In the genomic region with DNA sequence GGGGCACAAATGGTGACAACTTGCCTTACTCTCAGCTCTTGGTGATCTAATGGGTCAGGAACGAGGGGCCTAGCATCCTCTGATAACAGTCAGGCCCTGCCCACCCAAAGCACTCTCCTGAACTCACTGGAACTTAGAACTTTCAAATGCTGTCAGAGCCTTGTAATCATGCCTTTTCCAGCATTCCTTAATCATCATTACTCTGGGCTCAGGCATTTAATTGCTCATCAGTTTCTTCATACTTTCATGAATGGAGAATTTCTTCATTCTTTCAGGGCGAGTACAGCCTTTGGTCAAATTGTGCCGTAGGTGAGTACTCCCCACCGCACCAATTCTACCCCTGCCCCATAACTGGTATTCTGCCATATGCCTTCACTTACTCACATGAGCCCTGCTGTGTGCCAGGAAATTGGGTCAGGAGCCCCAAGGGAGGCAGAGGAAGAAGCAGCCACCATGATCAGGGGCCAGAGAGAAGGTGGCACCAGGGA, we compare ENCODE assay signal across 13 cellular contexts. TPM values are rescaled to one million over a fixed set of nuclear protein-coding genes. Genes with fewer than 3 reads are reported as not detected.
DNase-seq lines count a peak whose midpoint lies in the region; ATAC-seq and TF ChIP-seq lines count a peak whose summit lies in the region.
"Had no signal": no experiment of that assay in that cellular context is flagged by ENCODE, and none has a peak within 500 bp of the region (broad histone marks: within the 10 kb centered on the region; RNA-seq: fewer than 3 reads in every experiment).

No MANE protein-coding gene starts in this region.

- no peaks in the 10 kb centered on the region for H3F3A ChIP-seq in PC-3 (ENCODE audit: low read length, unreplicated experiment)

- no peaks in the 10 kb centered on the region for H4K20me1 ChIP-seq in PC-3 (ENCODE audit: low read length)

- H3K18ac ChIP-seq in neuronal stem cell (ENCODE audit: low read length) = peak overlapping the region; percentile 29

- H3K4me1 Mint-ChIP-seq in naive thymus-derived CD8-positive, alpha-beta T cell = peaks cover 5 to 23% (median 8%) of the 10 kb centered on the region in 4 donors

- H3K4me2 ChIP-seq in PC-3 (ENCODE audit: low read length) (peak overlapping the region; percentile 15; the same call in 1 of the 2 replicates), neuronal stem cell (ENCODE audit: insufficient read depth, low read length, poor library complexity, severe bottlenecking) (no peak overlapping the region)

- no CpG with 5 or more reads among the region's 4 CpGs for WGBS in neuronal stem cell (ENCODE audit: extremely low coverage in 2 of 2, insufficient read length in 2 of 2, insufficient replicate concordance in 1 of 2), 2 donors

- no peak overlapping the region for H3K4me3 Mint-ChIP-seq in naive thymus-derived CD8-positive, alpha-beta T cell
- H3K4me3 Mint-ChIP-seq: central memory CD8-positive, alpha-beta T cell had no signal

- no peaks in the 10 kb centered on the region for H3K79me2 ChIP-seq in PC-3 (ENCODE audit: low read length)

- H2BK12ac ChIP-seq in neuronal stem cell (ENCODE audit: low read length) = no peak overlapping the region

- H2AFZ ChIP-seq in PC-3 (ENCODE audit: low read length) = no peak overlapping the region
- no peak overlapping the region for H2AFZ ChIP-seq in neuronal stem cell (ENCODE audit: low read length)

- no peak overlapping the region for H3K4me3 ChIP-seq in AG10803 (ENCODE audit: low read length)
- H3K4me3 ChIP-seq in PC-3 (ENCODE audit: low read length) = no peak overlapping the region
- H3K4me3 ChIP-seq in epithelial cell of proximal tubule (ENCODE audit: low read depth, low read length) = no peak overlapping the region
- no peak overlapping the region for H3K4me3 ChIP-seq in neuronal stem cell (ENCODE audit: low read length in 2 of 2)
- H3K4me3 ChIP-seq: Peyer's patch had no signal

- no peaks in the 10 kb centered on the region for H3K36me3 ChIP-seq in PC-3 (ENCODE audit: low read depth, low read length)
- H3K36me3 ChIP-seq in neuronal stem cell (replicated peaks in 1 of 2; ENCODE audit: control insufficient read depth in 2 of 2, insufficient read depth in 2 of 2, low read length in 2 of 2) = no peaks in the 10 kb centered on the region
- H3K36me3 ChIP-seq: Peyer's patch had no signal

- intact Hi-C loops in PC-3 (cut with micrococcal nuclease) = no loop called here

- H3K9me2 ChIP-seq in PC-3 (replicated peaks; ENCODE audit: low read length) = no peaks in the 10 kb centered on the region

- no peaks in the 10 kb centered on the region for H3K27me3 Mint-ChIP-seq in naive thymus-derived CD8-positive, alpha-beta T cell
- H3K27me3 Mint-ChIP-seq: central memory CD8-positive, alpha-beta T cell had no signal

- no peak overlapping the region for H2AK5ac ChIP-seq in neuronal stem cell (ENCODE audit: low read depth, low read length)

- ATAC-seq in PC-3 = peak; percentile 10; the same call in 1 of the 2 replicates
- ATAC-seq in HG03175 (IDR thresholded peaks at IDR 0.05; ENCODE audit: unreplicated experiment) = no peak
- ATAC-seq in naive thymus-derived CD8-positive, alpha-beta T cell = no peak

- no peaks in the 10 kb centered on the region for H3K9me3 Mint-ChIP-seq in naive thymus-derived CD8-positive, alpha-beta T cell
- H3K9me3 Mint-ChIP-seq: central memory CD8-positive, alpha-beta T cell had no signal

- H2BK5ac ChIP-seq in neuronal stem cell (ENCODE audit: low read length) = no peak overlapping the region

- H3K27ac ChIP-seq in PC-3 (ENCODE audit: low read length) = peak overlapping the region; percentile 94
- no peak overlapping the region for H3K27ac ChIP-seq in neuronal stem cell (replicated peaks; ENCODE audit: low read length)

- no peak overlapping the region for H4K8ac ChIP-seq in neuronal stem cell (ENCODE audit: low read depth, low read length)

- H3K9me3 ChIP-seq in PC-3 (ENCODE audit: low read length) (no peaks in the 10 kb centered on the region), neuronal stem cell (replicated peaks in 1 of 2; ENCODE audit: control insufficient read depth in 2 of 2, insufficient read depth in 1 of 2, low read depth in 1 of 2, low read length in 2 of 2) (no peaks in the 10 kb centered on the region)
- H3K9me3 ChIP-seq: Peyer's patch had no signal

- no TSS peak for BruUV-seq in PC-3 (replicated peaks; lab: Mats Ljungman, UMichigan)

- H3K79me1 ChIP-seq in neuronal stem cell (ENCODE audit: low read depth, low read length) = no peaks in the 10 kb centered on the region

- TF ChIP-seq CTCF in AG10803 (conservative IDR thresholded peaks at IDR 0.05; ENCODE audit: low read length) (no peak), PC-3 (conservative IDR thresholded peaks at IDR 0.05; ENCODE audit: low read depth, low read length) (no peak), epithelial cell of proximal tubule (conservative IDR thresholded peaks at IDR 0.05; ENCODE audit: low read depth, low read length) (no peak)

- no peak overlapping the region for H3K14ac ChIP-seq in neuronal stem cell (ENCODE audit: low read length)

- H3K9ac ChIP-seq in PC-3 (ENCODE audit: low read length) = peak overlapping the region; percentile 49
- H3K9ac ChIP-seq in neuronal stem cell (ENCODE audit: low read depth, low read length, poor library complexity) = peak overlapping the region; percentile 30

- H3K4me1 ChIP-seq in PC-3 (ENCODE audit: insufficient read depth, low read length) (peaks cover 55% of the 10 kb centered on the region), neuronal stem cell (ENCODE audit: control insufficient read depth in 2 of 2, insufficient read depth in 1 of 2, low read depth in 1 of 2, low read length in 2 of 2) (no peaks in the 10 kb centered on the region)
- H3K4me1 ChIP-seq: Peyer's patch had no signal

- peak overlapping the region; percentile 19 for H3K23ac ChIP-seq in neuronal stem cell (ENCODE audit: low read depth, low read length, poor library complexity)

- no peak overlapping the region for H2BK15ac ChIP-seq in neuronal stem cell (ENCODE audit: low read length)

- CTCF ChIA-PET in PC-3 (lab: Charles Lee) = no interaction called here

- POLR2A ChIA-PET in PC-3 (lab: Charles Lee; ENCODE audit: unreplicated experiment) = no interaction called here
- POLR2A ChIA-PET in naive thymus-derived CD8-positive, alpha-beta T cell (lab: Charles Lee) = no interaction called here

- no peak overlapping the region for H3K4ac ChIP-seq in neuronal stem cell (ENCODE audit: low read length)

- H3K27ac Mint-ChIP-seq in naive thymus-derived CD8-positive, alpha-beta T cell = peak overlapping the region in 3 of 10 donors; percentile 31 to 69 (median 52)

- no peak overlapping the region for H2BK120ac ChIP-seq in neuronal stem cell (ENCODE audit: low read depth, low read length)

- H3K36me3 Mint-ChIP-seq in naive thymus-derived CD8-positive, alpha-beta T cell = no peaks in the 10 kb centered on the region

- DNase-seq in AG10803 (ENCODE audit: low read depth) = peak; percentile 95
- peak; percentile 87 for DNase-seq in PC-3
- peak; percentile 88 for DNase-seq in epithelial cell of proximal tubule (ENCODE audit: low read depth)
- DNase-seq in neuronal stem cell (ENCODE audit: low spot score) = no peak
- DNase-seq in NK-92 treated with Interleukin-12 subunit alpha and Interleukin-12 subunit beta, amount 100 ng/mL, for 24 hours (lab: John Stamatoyannopoulos, UW) = no peak
- no peak for DNase-seq in stimulated activated CD4-positive, alpha-beta T cell treated with anti-CD3 and anti-CD28 coated beads, Interleukin-2, amount 100 ng/mL, for 48 hours
- DNase-seq in naive thymus-derived CD8-positive, alpha-beta T cell = no peak
- DNase-seq: activated CD8-positive, alpha-beta memory T cell treated with anti-CD3 and anti-CD28 coated beads for 24 hours; DMS153; NCI-H1092 treated with DMSO at 0.1 percent for 48 hours had no signal

- H3K27me3 ChIP-seq in PC-3 (ENCODE audit: low read length) (no peaks in the 10 kb centered on the region), neuronal stem cell (ENCODE audit: control insufficient read depth in 3 of 3, insufficient read depth in 3 of 3, low read depth in 1 of 3, low read length in 3 of 3) (no peaks in the 10 kb centered on the region)
- H3K27me3 ChIP-seq: Peyer's patch had no signal

- H4K91ac ChIP-seq in neuronal stem cell (ENCODE audit: low read depth, low read length, poor library complexity) = no peak overlapping the region

RNA-seq across cellular contexts. Expression of gene DUSP1, which starts 30.2 kb away (rescaled TPM):
- total RNA-seq in PC-3 (2014; rRNA removed) (522 and 586 TPM in 2 replicates), epithelial cell of proximal tubule (186 and 215 TPM in 2 replicates)
- polyA plus RNA-seq in neuronal stem cell (2013, experiment 1 of 2) = 10.2 TPM
- polyA plus RNA-seq in neuronal stem cell (2013, experiment 2 of 2) = 10.0 TPM
- 10 to 100 TPM; 23.5 to 24.1 TPM for total RNA-seq in naive thymus-derived CD8-positive, alpha-beta T cell
- polyA plus RNA-seq in naive thymus-derived CD8-positive, alpha-beta T cell = 100 to 1,000 TPM; 102 to 660 (median 258) TPM

RNA-seq across cellular contexts. Expression of gene ERGIC1, which starts 32.8 kb away (rescaled TPM):
- total RNA-seq in PC-3 (2014; rRNA removed) (124 and 148 TPM in 2 replicates), epithelial cell of proximal tubule (99.1 and 155 TPM in 2 replicates)
- 73.5 TPM for polyA plus RNA-seq in neuronal stem cell (2013, experiment 1 of 2)
- polyA plus RNA-seq in neuronal stem cell (2013, experiment 2 of 2) = 73.3 TPM
- 10 to 100 TPM; 68.0 to 74.4 TPM for total RNA-seq in naive thymus-derived CD8-positive, alpha-beta T cell
- polyA plus RNA-seq in naive thymus-derived CD8-positive, alpha-beta T cell = 10 to 100 TPM; 18.4 to 23.8 (median 21.5) TPM

Comparison
In these comparisons a context has a peak if more than half of its experiments do, and no peak if none do; other contexts are left out.
1. DNase-seq: peak in AG10803 (single experiment), PC-3 (single experiment) and epithelial cell of proximal tubule (single experiment); none in neuronal stem cell (single experiment), NK-92 treated with Interleukin-12 subunit alpha and Interleukin-12 subunit beta, amount 100 ng/mL, for 24 hours (single experiment), stimulated activated CD4-positive, alpha-beta T cell treated with anti-CD3 and anti-CD28 coated beads, Interleukin-2, amount 100 ng/mL, for 48 hours (0 of 2) and naive thymus-derived CD8-positive, alpha-beta T cell (0 of 10).